ENCODE assay signal across 22 cellular contexts in the genomic region with DNA sequence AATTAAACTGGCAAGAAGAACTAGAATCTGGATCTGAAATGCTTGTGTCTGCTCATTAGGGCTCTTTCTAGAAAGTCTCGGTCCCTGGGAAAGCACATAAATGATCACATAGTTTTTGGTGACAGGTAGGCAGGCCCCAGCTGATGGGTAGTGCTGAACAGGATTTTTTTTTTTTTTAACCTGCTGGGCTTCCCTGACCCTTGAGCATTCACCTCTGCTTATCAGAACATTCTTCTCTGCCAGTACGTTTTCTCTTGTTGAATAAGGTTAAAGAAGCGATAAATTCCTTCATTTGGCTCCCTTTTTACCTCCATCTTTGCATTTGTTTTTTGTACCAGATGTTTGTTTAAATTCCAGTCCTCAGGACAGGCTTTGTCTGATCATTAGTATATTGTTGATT. TPM values are rescaled to one million over a fixed set of nuclear protein-coding genes. Genes with fewer than 3 reads are reported as not detected.
DNase-seq lines count a peak whose midpoint lies in the region; ATAC-seq, FAIRE-seq and TF ChIP-seq lines count a peak whose summit lies in the region.
"Had no signal": no experiment of that assay in that cellular context is flagged by ENCODE, and none has a peak within 500 bp of the region (broad histone marks: within the 10 kb centered on the region; RNA-seq: fewer than 3 reads in every experiment).

No MANE protein-coding gene starts in this region.

- no peak for TF ChIP-seq EP300 in A549 (IDR thresholded peaks at IDR 0.05)

- FAIRE-seq in A549 (lab: Jason Lieb, UNC) (peak; percentile 93), astrocyte (lab: Jason Lieb, UNC) (peak; percentile 43)
- FAIRE-seq: A204.1 had no signal

- ATAC-seq in A549 (no peak), naive B cell (ENCODE audit: low read depth in 2 of 2) (no peak)
- ATAC-seq: GM12878, SK-N-SH treated with all-trans-retinoic acid at 6 μM for 48 hours, T-cell had no signal

- no peak for TF ChIP-seq RAD21 in A549 (conservative IDR thresholded peaks at IDR 0.05 in 1 of 2, IDR thresholded peaks at IDR 0.05 in 1 of 2)

- H3K27me3 Mint-ChIP-seq in astrocyte (ENCODE audit: low read depth, unreplicated experiment) = no peaks in the 10 kb centered on the region
- no peaks in the 10 kb centered on the region for H3K27me3 Mint-ChIP-seq in naive B cell
- H3K27me3 Mint-ChIP-seq: CD4-positive, alpha-beta T cell; T-cell had no signal

- in situ Hi-C loops in KBM-7 (cut with MboI; ENCODE audit: low pct_unique_long_range_greater_than_20kb, low sequenced_read_pairs) = no loop called here

- H3K4me1 Mint-ChIP-seq in astrocyte (ENCODE audit: low read depth, unreplicated experiment) = peaks cover 8% of the 10 kb centered on the region
- peaks cover 51 to 89% (median 79%) of the 10 kb centered on the region in 3 donors for H3K4me1 Mint-ChIP-seq in naive B cell

- H3K9me3 Mint-ChIP-seq in astrocyte (ENCODE audit: unreplicated experiment) (no peaks in the 10 kb centered on the region), naive B cell (peaks cover 0 to 6% (median 3%) of the 10 kb centered on the region in 7 donors)
- H3K9me3 Mint-ChIP-seq: CD4-positive, alpha-beta T cell had no signal

- H3K79me2 ChIP-seq in astrocyte (ENCODE audit: insufficient read depth, low read length) = peaks cover 56% of the 10 kb centered on the region

- DNase-seq in A549 (ENCODE audit: low read depth in 1 of 2, low spot score in 1 of 2) (no peak), ELF-1 (ENCODE audit: low read depth, low spot score) (peak; percentile 26), astrocyte (ENCODE audit: low read depth) (no peak), naive B cell (no peak), NCI-H2171 (lab: John Stamatoyannopoulos, UW) (no peak), KBM-7 (no peak)
- no peak for DNase-seq in stimulated activated CD4-positive, alpha-beta T cell treated with anti-CD3 and anti-CD28 coated beads, Interleukin-2, amount 100 ng/mL, for 24 hours
- DNase-seq: CD4-positive, alpha-beta T cell; COR-L47; DMS 273 treated with DMSO at 0.1 percent for 48 hours; DMS79 treated with DMSO at 0.1 percent for 48 hours; NCI-H1092 treated with DMSO at 0.1 percent for 48 hours; NCI-H1436 treated with DMSO at 0.1 percent for 48 hours; NCI-H2029; NCI-H524 treated with DMSO at 0.1 percent for 48 hours; NCI-H82; Peyer's patch; T-cell had no signal

- H3K4me2 ChIP-seq in A549 (no peak overlapping the region), astrocyte (ENCODE audit: low read length) (no peak overlapping the region)
- H3K4me2 ChIP-seq: KMS-11 had no signal

- H3K36me3 ChIP-seq in astrocyte (ENCODE audit: insufficient read depth, low read length) = no peaks in the 10 kb centered on the region
- H3K36me3 ChIP-seq: Peyer's patch had no signal

- H3K4me1 ChIP-seq in A549 (peaks cover 11% of the 10 kb centered on the region; the same call in 2 of the 3 replicates), astrocyte (ENCODE audit: insufficient read depth, low read length) (no peaks in the 10 kb centered on the region)

- H3K4me3 ChIP-seq in A549 (no peak overlapping the region), astrocyte (ENCODE audit: insufficient read depth, low read depth, low read length) (no peak overlapping the region)
- H3K4me3 ChIP-seq: GM12878, Peyer's patch had no signal

- CTCF ChIA-PET in A549 (lab: Yijun Ruan, JAX) = no interaction called here

- no peaks in the 10 kb centered on the region for H3K9me3 ChIP-seq in A549
- H3K9me3 ChIP-seq in astrocyte (ENCODE audit: insufficient read depth, low read depth, low read length) = no peaks in the 10 kb centered on the region
- H3K9me3 ChIP-seq: Peyer's patch had no signal

- no peak overlapping the region for H3K4me3 Mint-ChIP-seq in astrocyte (ENCODE audit: unreplicated experiment)
- peak overlapping the region in 1 of 8 donors; percentile 45 for H3K4me3 Mint-ChIP-seq in naive B cell
- H3K4me3 Mint-ChIP-seq: CD4-positive, alpha-beta T cell; T-cell had no signal

- no peak for TF ChIP-seq POLR2A in A549 (IDR thresholded peaks at IDR 0.05; ENCODE audit: low read length)

- 91% methylated on average over 3 of the region's 3 CpGs for WGBS in A549 (ENCODE audit: missing lambda C conversion rate)

- H3K27ac ChIP-seq in A549 = no peak overlapping the region
- no peak overlapping the region for H3K27ac ChIP-seq in astrocyte (ENCODE audit: low read depth, low read length)
- H3K27ac ChIP-seq: KMS-11, Peyer's patch had no signal

- H3K36me3 Mint-ChIP-seq in astrocyte (ENCODE audit: low read depth, unreplicated experiment) (no peaks in the 10 kb centered on the region), naive B cell (peaks cover 7 to 9% of the 10 kb centered on the region in 2 donors)

- no peak overlapping the region for H2AFZ ChIP-seq in astrocyte (ENCODE audit: low read depth, low read length)

- peaks cover 49% of the 10 kb centered on the region for H4K20me1 ChIP-seq in astrocyte (ENCODE audit: insufficient read depth, low read length)

- TF ChIP-seq CTCF in A549 (IDR thresholded peaks at IDR 0.05) (no peak), astrocyte (IDR thresholded peaks at IDR 0.05; ENCODE audit: insufficient read depth, low read depth, low read length) (no peak)

- no peak overlapping the region for H3K9ac ChIP-seq in astrocyte (ENCODE audit: low read length)
- H3K9ac ChIP-seq: KMS-11 had no signal

- H3K27ac Mint-ChIP-seq in astrocyte (ENCODE audit: unreplicated experiment) (no peak overlapping the region), naive B cell (peak overlapping the region in 4 of 6 donors; percentile 14 to 52 (median 26))
- H3K27ac Mint-ChIP-seq: CD4-positive, alpha-beta T cell had no signal

- POLR2A ChIA-PET in A549 (lab: Yijun Ruan, JAX) = no interaction called here

- H3K27me3 ChIP-seq in astrocyte (ENCODE audit: insufficient read depth, low read length) = no peaks in the 10 kb centered on the region
- H3K27me3 ChIP-seq: Peyer's patch had no signal

TF ChIP-seq in A549, 52 proteins besides CTCF, POLR2A, EP300 and RAD21:
- TF ChIP-seq FOSB (CRISPR knock-in tag; IDR thresholded peaks at IDR 0.05) (no peak), HDAC2 (IDR thresholded peaks at IDR 0.05) (no peak), CHD2 (IDR thresholded peaks at IDR 0.05; ENCODE audit: low read length, partially characterized antibody) (no peak), MAZ (IDR thresholded peaks at IDR 0.05; ENCODE audit: borderline replicate concordance, low read depth, low read length) (no peak), EHF (CRISPR knock-in tag; IDR thresholded peaks at IDR 0.05) (no peak), SMC3 (IDR thresholded peaks at IDR 0.05) (no peak), POLR2AphosphoS2 (conservative IDR thresholded peaks at IDR 0.05; ENCODE audit: low read length) (no peak), EHMT2 (IDR thresholded peaks at IDR 0.05; ENCODE audit: low read depth) (no peak), MAFK (IDR thresholded peaks at IDR 0.05; ENCODE audit: partially characterized antibody) (no peak), RARB (CRISPR knock-in tag; IDR thresholded peaks at IDR 0.05) (no peak), ZFP36 (IDR thresholded peaks at IDR 0.05; ENCODE audit: borderline replicate concordance, partially characterized antibody) (no peak), HOXB5 (CRISPR knock-in tag; IDR thresholded peaks at IDR 0.05) (no peak), KDM1A (IDR thresholded peaks at IDR 0.05; ENCODE audit: low read depth) (no peak), USF2 (IDR thresholded peaks at IDR 0.05) (no peak), MYC (IDR thresholded peaks at IDR 0.05; ENCODE audit: borderline replicate concordance, low read length) (no peak), HOXB13 (CRISPR knock-in tag; IDR thresholded peaks at IDR 0.05; ENCODE audit: low read depth) (no peak)
- TF ChIP-seq, protein P1, sequence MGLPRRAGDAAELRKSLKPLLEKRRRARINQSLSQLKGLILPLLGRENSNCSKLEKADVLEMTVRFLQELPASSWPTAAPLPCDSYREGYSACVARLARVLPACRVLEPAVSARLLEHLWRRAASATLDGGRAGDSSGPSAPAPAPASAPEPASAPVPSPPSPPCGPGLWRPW (IDR thresholded peaks at IDR 0.05) = no peak
- TF ChIP-seq, protein P2, sequence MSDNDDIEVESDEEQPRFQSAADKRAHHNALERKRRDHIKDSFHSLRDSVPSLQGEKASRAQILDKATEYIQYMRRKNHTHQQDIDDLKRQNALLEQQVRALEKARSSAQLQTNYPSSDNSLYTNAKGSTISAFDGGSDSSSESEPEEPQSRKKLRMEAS (IDR thresholded peaks at IDR 0.05) = no peak
- TF ChIP-seq, protein P3, sequence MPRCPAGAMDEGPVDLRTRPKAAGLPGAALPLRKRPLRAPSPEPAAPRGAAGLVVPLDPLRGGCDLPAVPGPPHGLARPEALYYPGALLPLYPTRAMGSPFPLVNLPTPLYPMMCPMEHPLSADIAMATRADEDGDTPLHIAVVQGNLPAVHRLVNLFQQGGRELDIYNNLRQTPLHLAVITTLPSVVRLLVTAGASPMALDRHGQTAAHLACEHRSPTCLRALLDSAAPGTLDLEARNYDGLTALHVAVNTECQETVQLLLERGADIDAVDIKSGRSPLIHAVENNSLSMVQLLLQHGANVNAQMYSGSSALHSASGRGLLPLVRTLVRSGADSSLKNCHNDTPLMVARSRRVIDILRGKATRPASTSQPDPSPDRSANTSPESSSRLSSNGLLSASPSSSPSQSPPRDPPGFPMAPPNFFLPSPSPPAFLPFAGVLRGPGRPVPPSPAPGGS (IDR thresholded peaks at IDR 0.05) = no peak
TF ChIP-seq in A549: peak in this region for 0.

RNA-seq across cellular contexts. Expression of gene KDM4C, which starts 8.8 kb away (rescaled TPM):
- polyA plus RNA-seq in A549 (2011; rRNA removed) (15.6 and 16.2 TPM in 2 replicates), A549 (2017; fragmentation: RNase III; extraction: RNeasy Plus Mini Kit Qiagen cat#74134 plus additional on column Dnase treatment) (8.9 to 10.6 TPM (median 9.6 TPM) in 3 replicates), naive B cell (ENCODE audit: low read depth in 6 of 6) (10 to 100 TPM; 54.5 to 83.5 (median 68.2) TPM)
- 5.4 and 5.5 TPM in 2 replicates for polyA plus RNA-seq in A549 (2012; cell fraction: cytosol; rRNA removed)
- polyA plus RNA-seq in A549 (2012; cell fraction: nucleus; rRNA removed) = 7.2 and 12.4 TPM in 2 replicates
- polyA minus RNA-seq in A549 (2011; rRNA and poly(A)+ RNA removed) = 48.4 and 54.0 TPM in 2 replicates
- 16.2 and 18.2 TPM in 2 replicates for total RNA-seq in astrocyte
